In genomic region chr17:76716146-76716833, GRCh38 we compare ENCODE assay signal across 8 cellular contexts. TPM values are rescaled to one million over a fixed set of nuclear protein-coding genes. Genes with fewer than 3 reads are reported as not detected.
DNase-seq lines count a peak whose midpoint lies in the region; ATAC-seq, FAIRE-seq and TF ChIP-seq lines count a peak whose summit lies in the region.

No MANE protein-coding gene starts in this region.

- TF ChIP-seq CTCF in activated CD8-positive, alpha-beta T cell treated with anti-CD3 and anti-CD28 coated beads for 36 hours (IDR thresholded peaks at IDR 0.05) = no peak
- TF ChIP-seq CTCF in psoas muscle (IDR thresholded peaks at IDR 0.05) (no peak), BE2C (IDR thresholded peaks at IDR 0.05; ENCODE audit: low read depth, low read length) (no peak)

- H3K36me3 ChIP-seq in esophagus (ENCODE audit: control insufficient read depth in 2 of 2, insufficient read depth in 2 of 2, low read length in 1 of 2) = peaks cover 6 to 35% of the 10 kb centered on the region in 2 donors
- peaks cover 8 to 85% of the 10 kb centered on the region in 2 donors for H3K36me3 ChIP-seq in psoas muscle (ENCODE audit: insufficient read depth in 1 of 2, low read depth in 1 of 2)
- peaks cover 65% of the 10 kb centered on the region for H3K36me3 ChIP-seq in BE2C

- 62% methylated on average over 13 of the region's 13 CpGs for WGBS in esophagus, 2 donors
- WGBS in psoas muscle, 3 donors = 55 to 69% (median 66%) methylated on average over 13 of the region's 13 CpGs

- CTCF ChIA-PET in activated CD4-positive, alpha-beta T cell treated with anti-CD3 and anti-CD28 coated beads for 36 hours (lab: Charles Lee) = interaction anchor here (0.7 to 1.8 kb wide), 7 partner anchors 10 to 269 kb away, joined by 3 to 7 read pairs (median 4); partner anchors contain the start of genes JMJD6 and METTL23
- CTCF ChIA-PET in activated CD8-positive, alpha-beta T cell treated with anti-CD3 and anti-CD28 coated beads for 36 hours (lab: Charles Lee) = interaction anchor here (1.1 to 6.8 kb wide), 4 partner anchors 9 to 193 kb away, joined by 3 to 83 read pairs (median 10); partner anchors contain the start of genes JMJD6 and METTL23

- H3K9me3 ChIP-seq in esophagus (ENCODE audit: control insufficient read depth in 2 of 2, insufficient read depth in 1 of 2, low read depth in 1 of 2, low read length in 1 of 2) = no peaks in the 10 kb centered on the region
- H3K9me3 ChIP-seq in psoas muscle = no peaks in the 10 kb centered on the region
- no peaks in the 10 kb centered on the region for H3K9me3 ChIP-seq in BE2C

- intact Hi-C loops in activated CD4-positive, alpha-beta T cell treated with anti-CD3 and anti-CD28 coated beads for 36 hours (cut with DNase I, micrococcal nuclease) = loop anchor here (1.0 to 10.0 kb wide), 3 partner anchors 10 to 191 kb away; partner anchors contain the start of genes JMJD6 (in 2 of the 2) and METTL23 (in 2 of the 2)
- intact Hi-C loops in activated CD8-positive, alpha-beta T cell treated with anti-CD3 and anti-CD28 coated beads for 36 hours (cut with micrococcal nuclease) = no loop called here
- intact Hi-C loops in psoas muscle (cut with DNase I) = no loop called here

- peak overlapping the region; percentile 81 for H3K27ac Mint-ChIP-seq in activated CD4-positive, alpha-beta T cell treated with anti-CD3 and anti-CD28 coated beads for 36 hours
- H3K27ac Mint-ChIP-seq in activated CD8-positive, alpha-beta T cell treated with anti-CD3 and anti-CD28 coated beads for 36 hours = peak overlapping the region; percentile 92

- peaks cover 40% of the 10 kb centered on the region for H3K4me1 Mint-ChIP-seq in activated CD4-positive, alpha-beta T cell treated with anti-CD3 and anti-CD28 coated beads for 36 hours
- H3K4me1 Mint-ChIP-seq in activated CD8-positive, alpha-beta T cell treated with anti-CD3 and anti-CD28 coated beads for 36 hours (ENCODE audit: low read depth) = peaks cover 62% of the 10 kb centered on the region

- H3K4me1 ChIP-seq in esophagus (ENCODE audit: control insufficient read depth in 2 of 2, insufficient read depth in 2 of 2, low read length in 1 of 2) (no peaks in the 10 kb centered on the region), psoas muscle (peaks cover 47% of the 10 kb centered on the region), BE2C (peaks cover 8% of the 10 kb centered on the region)

- peak overlapping the region; percentile 9 for H3K4me3 Mint-ChIP-seq in activated CD4-positive, alpha-beta T cell treated with anti-CD3 and anti-CD28 coated beads for 36 hours
- H3K4me3 Mint-ChIP-seq in activated CD8-positive, alpha-beta T cell treated with anti-CD3 and anti-CD28 coated beads for 36 hours = peak overlapping the region; percentile 53

- peak; percentile 76 for DNase-seq in activated CD4-positive, alpha-beta T cell treated with anti-CD3 and anti-CD28 coated beads for 36 hours
- no peak for DNase-seq in activated CD4-positive, alpha-beta T cell treated with anti-CD3 and anti-CD28 coated beads, Interleukin-2, amount 50 U/mL, for 48 hours
- DNase-seq in activated CD8-positive, alpha-beta T cell treated with anti-CD3 and anti-CD28 coated beads for 36 hours = peak; percentile 93
- peak; percentile 72 to 76 for DNase-seq in psoas muscle
- no peak for DNase-seq in BE2C
- no peak for DNase-seq in frontal cortex (ENCODE audit: low spot score in 2 of 2)

- H3K27me3 Mint-ChIP-seq in activated CD4-positive, alpha-beta T cell treated with anti-CD3 and anti-CD28 coated beads for 36 hours = no peaks in the 10 kb centered on the region
- H3K27me3 Mint-ChIP-seq in activated CD8-positive, alpha-beta T cell treated with anti-CD3 and anti-CD28 coated beads for 36 hours = no peaks in the 10 kb centered on the region

- peaks cover 59% of the 10 kb centered on the region for H3K36me3 Mint-ChIP-seq in activated CD4-positive, alpha-beta T cell treated with anti-CD3 and anti-CD28 coated beads for 36 hours (ENCODE audit: low read depth)
- peaks cover 68% of the 10 kb centered on the region for H3K36me3 Mint-ChIP-seq in activated CD8-positive, alpha-beta T cell treated with anti-CD3 and anti-CD28 coated beads for 36 hours (ENCODE audit: low read depth)

- no peaks in the 10 kb centered on the region for H3K27me3 ChIP-seq in esophagus (ENCODE audit: control insufficient read depth in 1 of 2, insufficient read depth in 2 of 2, low read length in 2 of 2)
- H3K27me3 ChIP-seq in psoas muscle (ENCODE audit: insufficient read depth in 3 of 3, low read length in 2 of 3) = no peaks in the 10 kb centered on the region
- no peaks in the 10 kb centered on the region for H3K27me3 ChIP-seq in BE2C

- peak overlapping the region; percentile 63 for H3K27ac ChIP-seq in esophagus (ENCODE audit: low read depth in 2 of 2, low read length in 1 of 2)
- peak overlapping the region; percentile 89 for H3K27ac ChIP-seq in psoas muscle

- H3K9me3 Mint-ChIP-seq in activated CD4-positive, alpha-beta T cell treated with anti-CD3 and anti-CD28 coated beads for 36 hours (ENCODE audit: low read depth) = no peaks in the 10 kb centered on the region
- no peaks in the 10 kb centered on the region for H3K9me3 Mint-ChIP-seq in activated CD8-positive, alpha-beta T cell treated with anti-CD3 and anti-CD28 coated beads for 36 hours

- H3K4me3 ChIP-seq in esophagus (ENCODE audit: low read depth in 1 of 2, low read length in 2 of 2) (no peak overlapping the region), psoas muscle (peak overlapping the region; percentile 13), BE2C (ENCODE audit: low read depth, low read length) (no peak overlapping the region)

- ATAC-seq in activated CD4-positive, alpha-beta T cell treated with anti-CD3 and anti-CD28 coated beads for 36 hours = peak; percentile 84
- ATAC-seq in activated CD8-positive, alpha-beta T cell treated with anti-CD3 and anti-CD28 coated beads for 36 hours = peak; percentile 90
- ATAC-seq in psoas muscle (peak; percentile 87 to 94 (median 92)), HG03342 (IDR thresholded peaks at IDR 0.05; ENCODE audit: unreplicated experiment) (no peak)

- no peak for FAIRE-seq in frontal cortex (lab: Jason Lieb, UNC)

- POLR2A ChIA-PET in activated CD4-positive, alpha-beta T cell treated with anti-CD3 and anti-CD28 coated beads for 36 hours (lab: Charles Lee) = interaction anchor here (0.6 to 1.3 kb wide), 2 partner anchors 10 to 37 kb away, joined by 4 to 6 read pairs; partner anchors contain the start of genes JMJD6 and METTL23
- POLR2A ChIA-PET in activated CD8-positive, alpha-beta T cell treated with anti-CD3 and anti-CD28 coated beads for 36 hours (lab: Charles Lee) = interaction anchor here (0.7 to 10.1 kb wide), 5 partner anchors 11 to 160 kb away, joined by 3 to 111 read pairs (median 3); partner anchors contain the start of genes JMJD6, METTL23, MFSD11 and SRSF2

RNA-seq across cellular contexts. Expression of gene MXRA7, which starts 5.5 kb away (rescaled TPM):
- total RNA-seq in activated CD4-positive, alpha-beta T cell treated with anti-CD3 and anti-CD28 coated beads for 36 hours = 10 to 100 TPM; 18.4 to 20.2 TPM
- total RNA-seq in activated CD8-positive, alpha-beta T cell treated with anti-CD3 and anti-CD28 coated beads for 36 hours = 1 to 10 TPM; 8.4 to 8.6 TPM
- polyA plus RNA-seq in esophagus (10 to 100 TPM; 10.0 to 54.0 TPM), psoas muscle (10 to 100 TPM; 34.6 to 43.2 (median 37.6) TPM)
- total RNA-seq in psoas muscle (10 to 100 TPM; 40.8 to 75.1 (median 52.0) TPM), frontal cortex (45.7 TPM)
- 240 TPM for polyA plus RNA-seq in BE2C (2012; ENCODE audit: insufficient read depth, insufficient read length, low read depth)

RNA-seq across cellular contexts. Expression of gene JMJD6, which starts 10.1 kb away (rescaled TPM):
- total RNA-seq in activated CD4-positive, alpha-beta T cell treated with anti-CD3 and anti-CD28 coated beads for 36 hours = 10 to 100 TPM; 51.3 to 65.5 TPM
- total RNA-seq in activated CD8-positive, alpha-beta T cell treated with anti-CD3 and anti-CD28 coated beads for 36 hours = 10 to 100 TPM; 77.9 to 80.3 TPM
- polyA plus RNA-seq in esophagus (10 to 100 TPM; 18.3 to 21.9 TPM), psoas muscle (10 to 100 TPM; 32.3 to 81.9 (median 51.6) TPM)
- total RNA-seq in psoas muscle (10 to 100 TPM; 30.8 to 61.9 (median 53.6) TPM), frontal cortex (17.5 TPM)
- 93.3 TPM for polyA plus RNA-seq in BE2C (2012; ENCODE audit: insufficient read depth, insufficient read length, low read depth)

RNA-seq across cellular contexts. Expression of gene METTL23, which starts 10.3 kb away (rescaled TPM):
- total RNA-seq in activated CD4-positive, alpha-beta T cell treated with anti-CD3 and anti-CD28 coated beads for 36 hours = 10 to 100 TPM; 18.9 to 25.3 TPM
- 10 to 100 TPM; 30.7 to 30.9 TPM for total RNA-seq in activated CD8-positive, alpha-beta T cell treated with anti-CD3 and anti-CD28 coated beads for 36 hours
- polyA plus RNA-seq in esophagus (10 to 100 TPM; 22.9 to 24.0 TPM), psoas muscle (10 to 100 TPM; 30.8 to 54.0 (median 36.5) TPM)
- total RNA-seq in psoas muscle (10 to 100 TPM; 19.0 to 27.0 (median 24.3) TPM), frontal cortex (14.7 TPM)
- 18.0 TPM for polyA plus RNA-seq in BE2C (2012; ENCODE audit: insufficient read depth, insufficient read length, low read depth)

RNA-seq across cellular contexts. Expression of gene SRSF2, which starts 20.8 kb away (rescaled TPM):
- total RNA-seq in activated CD4-positive, alpha-beta T cell treated with anti-CD3 and anti-CD28 coated beads for 36 hours = 100 to 1,000 TPM; 335 to 340 TPM
- 100 to 1,000 TPM; 344 to 364 TPM for total RNA-seq in activated CD8-positive, alpha-beta T cell treated with anti-CD3 and anti-CD28 coated beads for 36 hours
- polyA plus RNA-seq in esophagus = 100 to 1,000 TPM; 152 to 242 TPM
- 100 to 1,000 TPM in 2 of 4 donors, 10 to 100 TPM in 2; 57.9 to 128 (median 90.6) TPM for total RNA-seq in psoas muscle
- 100 to 1,000 TPM in 2 of 3 donors, 10 to 100 TPM in 1; 81.9 to 135 (median 118) TPM for polyA plus RNA-seq in psoas muscle
- polyA plus RNA-seq in BE2C (2012; ENCODE audit: insufficient read depth, insufficient read length, low read depth) = 297 TPM
- 86.4 TPM for total RNA-seq in frontal cortex

RNA-seq across cellular contexts. Expression of gene MFSD11, which starts 21.6 kb away (rescaled TPM):
- 10 to 100 TPM; 10.3 to 15.1 TPM for total RNA-seq in activated CD4-positive, alpha-beta T cell treated with anti-CD3 and anti-CD28 coated beads for 36 hours
- 10 to 100 TPM; 17.0 to 17.6 TPM for total RNA-seq in activated CD8-positive, alpha-beta T cell treated with anti-CD3 and anti-CD28 coated beads for 36 hours
- 10 to 100 TPM; 11.3 to 15.4 TPM for polyA plus RNA-seq in esophagus
- 10 to 100 TPM; 18.7 to 26.5 (median 22.0) TPM for total RNA-seq in psoas muscle
- polyA plus RNA-seq in psoas muscle = 10 to 100 TPM; 10.1 to 27.4 (median 10.3) TPM
- polyA plus RNA-seq in BE2C (2012; ENCODE audit: insufficient read depth, insufficient read length, low read depth) = 7.5 TPM
- total RNA-seq in frontal cortex = 73.0 TPM

Comparison
In these comparisons a context has a peak if more than half of its experiments do, and no peak if none do; other contexts are left out.
1. DNase-seq: peak in activated CD4-positive, alpha-beta T cell treated with anti-CD3 and anti-CD28 coated beads for 36 hours (single experiment), activated CD8-positive, alpha-beta T cell treated with anti-CD3 and anti-CD28 coated beads for 36 hours (single experiment) and psoas muscle (2 of 2); none in activated CD4-positive, alpha-beta T cell treated with anti-CD3 and anti-CD28 coated beads, Interleukin-2, amount 50 U/mL, for 48 hours (0 of 2), BE2C (single experiment) and frontal cortex (0 of 2).
2. intact Hi-C loops: an anchor here in activated CD4-positive, alpha-beta T cell treated with anti-CD3 and anti-CD28 coated beads for 36 hours (1.0 to 10.0 kb wide); none called in activated CD8-positive, alpha-beta T cell treated with anti-CD3 and anti-CD28 coated beads for 36 hours and psoas muscle.